In the genomic region with DNA sequence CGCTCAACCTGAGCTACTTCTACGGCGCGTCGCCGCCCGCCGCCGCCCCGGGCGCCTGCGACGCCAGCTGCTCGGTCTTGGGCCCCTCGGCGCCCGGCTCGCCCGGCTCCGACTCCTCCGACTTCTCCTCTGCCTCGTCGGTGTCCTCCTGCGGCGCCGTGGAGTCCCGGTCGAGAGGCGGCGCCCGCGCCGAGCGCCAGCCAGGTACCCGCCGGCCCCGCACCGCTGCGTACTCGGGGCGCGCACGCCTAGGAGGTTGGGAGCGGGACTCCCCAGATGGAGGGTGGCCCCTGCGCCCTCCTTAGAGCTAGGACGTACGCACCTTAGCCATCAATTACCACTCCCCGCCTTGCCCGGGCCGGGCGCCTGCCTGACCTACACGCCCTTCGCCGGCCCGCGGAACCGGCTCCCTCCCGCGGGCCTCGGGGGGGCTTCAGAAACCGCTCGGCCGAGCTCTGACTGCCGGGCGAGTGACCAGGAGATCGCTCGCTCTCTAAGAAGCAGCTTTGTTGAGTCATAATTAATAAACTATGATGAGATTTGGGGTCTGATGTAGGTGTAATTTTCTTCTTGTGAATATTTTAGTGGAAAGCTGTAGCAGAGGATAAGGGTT, we compare ENCODE assay signal across 8 cellular contexts. TPM values are rescaled to one million over a fixed set of nuclear protein-coding genes. Genes with fewer than 3 reads are reported as not detected.
A peak's percentile ranks its signal among the peaks of the same experiment; 100 is the strongest.
DNase-seq lines count a peak whose midpoint lies in the region; ATAC-seq and TF ChIP-seq lines count a peak whose summit lies in the region.

No MANE protein-coding gene starts in this region.

- peak; percentile 25 for ATAC-seq in HG02588 (IDR thresholded peaks at IDR 0.05; ENCODE audit: unreplicated experiment)
- peak; percentile 29 to 41 for ATAC-seq in activated T-cell treated with anti-CD3 and anti-CD28 coated beads, Interleukin-2, amount 50 U/mL, for 4 hours
- ATAC-seq in omental fat pad (ENCODE audit: low FRiP score), result peak; percentile 16

- H3K4me3 ChIP-seq in fibroblast of mammary gland (ENCODE audit: control insufficient read depth, low read depth, low read length) (peak overlapping the region; percentile 91), transverse colon (peak overlapping the region; percentile 63 to 99 (median 94))

- DNase-seq in NCI-H1436 (lab: John Stamatoyannopoulos, UW) (peak; percentile 37), NCI-H1436 treated with DMSO at 0.1 percent for 48 hours (lab: John Stamatoyannopoulos, UW) (no peak), NCI-H69 (lab: John Stamatoyannopoulos, UW) (peak; percentile 60), fibroblast of mammary gland (ENCODE audit: low read depth) (no peak), omental fat pad (ENCODE audit: low spot score) (no peak), transverse colon (peak; percentile 52)
- DNase-seq in activated T-cell treated with anti-CD3 and anti-CD28 coated beads, Interleukin-2, amount 50 U/mL, for 4 hours, result peak; percentile 53

- in situ Hi-C loops in transverse colon (cut with MboI; ENCODE audit: low pct_ligation_motif_present in 1 of 4, low pct_unique_long_range_greater_than_20kb in 1 of 4, low sequenced_read_pairs in 3 of 4), result no loop called here

- TF ChIP-seq EP300 in transverse colon (IDR thresholded peaks at IDR 0.05; ENCODE audit: low read depth), result no peak

- peak overlapping the region; percentile 96 to 100 (median 99) for H3K27ac ChIP-seq in transverse colon

- H3K27me3 Mint-ChIP-seq in activated T-cell treated with anti-CD3 and anti-CD28 coated beads, Interleukin-2, amount 50 U/mL, for 4 hours (ENCODE audit: low read depth), result no peaks in the 10 kb centered on the region

- peak overlapping the region; percentile 99 for H3K4me3 Mint-ChIP-seq in activated T-cell treated with anti-CD3 and anti-CD28 coated beads, Interleukin-2, amount 50 U/mL, for 4 hours

- H3K36me3 ChIP-seq in transverse colon, result peaks cover 0 to 27% (median 11%) of the 10 kb centered on the region in 4 donors

- H3K4me1 Mint-ChIP-seq in activated T-cell treated with anti-CD3 and anti-CD28 coated beads, Interleukin-2, amount 50 U/mL, for 4 hours (ENCODE audit: low read depth), result peaks cover 47% of the 10 kb centered on the region

- no peak for TF ChIP-seq POLR2A in transverse colon (IDR thresholded peaks at IDR 0.05)

- no peak for TF ChIP-seq CTCF in fibroblast of mammary gland (conservative IDR thresholded peaks at IDR 0.05; ENCODE audit: control insufficient read depth, insufficient read depth, low read depth, low read length)
- TF ChIP-seq CTCF in omental fat pad (IDR thresholded peaks at IDR 0.05), result no peak
- peak in 1 of 5 experiments; percentile 8 for TF ChIP-seq CTCF in transverse colon (IDR thresholded peaks at IDR 0.05)

- peaks cover 13 to 67% (median 34%) of the 10 kb centered on the region in 4 donors for H3K4me1 ChIP-seq in transverse colon

- no peaks in the 10 kb centered on the region for H3K27me3 ChIP-seq in transverse colon

- intact Hi-C loops in transverse colon (cut with DNase I; ENCODE audit: low total_unique reads), result loop anchor here (10.0 kb wide), 1 partner anchor 45 kb away; no protein-coding TSS in a partner anchor

- peaks cover 44% of the 10 kb centered on the region for H3K36me3 Mint-ChIP-seq in activated T-cell treated with anti-CD3 and anti-CD28 coated beads, Interleukin-2, amount 50 U/mL, for 4 hours (ENCODE audit: insufficient read depth)

- H3K9me3 Mint-ChIP-seq in activated T-cell treated with anti-CD3 and anti-CD28 coated beads, Interleukin-2, amount 50 U/mL, for 4 hours, result no peaks in the 10 kb centered on the region

- H3K9me3 ChIP-seq in transverse colon, result no peaks in the 10 kb centered on the region

- WGBS in transverse colon (ENCODE audit: low coverage in 1 of 2), 2 donors, result 1 to 17% methylated on average over 1 to 60 of the region's 67 CpGs

RNA-seq across cellular contexts. Expression of a gene that starts 0.5 kb away (rescaled TPM):
- 10 to 100 TPM; 54.9 to 93.3 (median 88.8) TPM for total RNA-seq in activated T-cell treated with anti-CD3 and anti-CD28 coated beads, Interleukin-2, amount 50 U/mL, for 4 hours
- total RNA-seq in omental fat pad (100 to 1,000 TPM in 2 of 4 donors, 10 to 100 TPM in 2; 78.2 to 296 (median 108) TPM), transverse colon (100 to 1,000 TPM in 3 of 4 donors, 10 to 100 TPM in 1; 92.4 to 333 (median 176) TPM)

Comparison
In these comparisons a context has a peak if more than half of its experiments do, and no peak if none do; other contexts are left out.
1. DNase-seq: peak in NCI-H1436 (single experiment), NCI-H69 (single experiment), activated T-cell treated with anti-CD3 and anti-CD28 coated beads, Interleukin-2, amount 50 U/mL, for 4 hours (single experiment) and transverse colon (single experiment); none in NCI-H1436 treated with DMSO at 0.1 percent for 48 hours (single experiment), fibroblast of mammary gland (single experiment) and omental fat pad (single experiment).
2. Peak in every context shown above with its lines, with median percentiles within 50 percentile points of each other: ATAC-seq.